Comparison of ENCODE assay signal across 36 cellular contexts in genomic region chr1:203805689-203806088, GRCh38. TPM values are rescaled to one million over a fixed set of nuclear protein-coding genes. Genes with fewer than 3 reads are reported as not detected.
"Had no signal": no experiment of that assay in that cellular context is flagged by ENCODE, and none has a peak within 500 bp of the region (broad histone marks: within the 10 kb centered on the region; RNA-seq: fewer than 3 reads in every experiment).

No MANE protein-coding gene starts in this region.

- H3K9me3 Mint-ChIP-seq: activated B cell treated with CpG ODN at 0.5 μM for 24 hours; activated CD4-positive, alpha-beta memory T cell treated with anti-CD3 and anti-CD28 coated beads, Interleukin-2, amount 10 ng/mL, durations not matched to agents 7 days and 5 days; T-cell had no signal

- H3K4me3 ChIP-seq: MG63 had no signal

- H3K27ac ChIP-seq: RWPE1, VCaP had no signal

- H3K9me3 ChIP-seq: MG63 had no signal

- H3K27me3 ChIP-seq: MG63 had no signal

- H3K27me3 Mint-ChIP-seq: activated B cell treated with CpG ODN at 0.5 μM for 24 hours; activated CD4-positive, alpha-beta memory T cell treated with anti-CD3 and anti-CD28 coated beads, Interleukin-2, amount 10 ng/mL, durations not matched to agents 7 days and 5 days; activated CD8-positive, alpha-beta memory T cell treated with anti-CD3 and anti-CD28 coated beads, Interleukin-2, amount 10 ng/mL, durations not matched to agents 7 days and 5 days; brain; T-cell; T-helper 17 cell had no signal

- ATAC-seq: activated CD8-positive, alpha-beta memory T cell treated with anti-CD3 and anti-CD28 coated beads, Interleukin-2, amount 10 ng/mL, durations not matched to agents 7 days and 5 days; PC-3; Right ventricle myocardium inferior; SK-N-SH treated with all-trans-retinoic acid at 6 μM for 48 hours; T-cell; T-helper 17 cell had no signal

- DNase-seq: activated B cell treated with CpG ODN at 0.5 μM for 24 hours; activated CD4-positive, alpha-beta memory T cell treated with anti-CD3 and anti-CD28 coated beads, Interleukin-2, amount 10 ng/mL, durations not matched to agents 7 days and 5 days; activated CD4-positive, alpha-beta T cell treated with anti-CD3 and anti-CD28 coated beads for 1 hour; activated CD4-positive, alpha-beta T cell treated with anti-CD3 and anti-CD28 coated beads for 48 hours; activated CD8-positive, alpha-beta memory T cell treated with anti-CD3 and anti-CD28 coated beads for 24 hours; activated CD8-positive, alpha-beta memory T cell treated with anti-CD3 and anti-CD28 coated beads, Interleukin-2, amount 10 ng/mL, durations not matched to agents 7 days and 5 days; activated CD8-positive, alpha-beta memory T cell treated with anti-CD3 and anti-CD28 coated beads, Interleukin-2, amount 50 U/mL, for 48 hours; activated effector memory CD4-positive, alpha-beta T cell treated with anti-CD3 and anti-CD28 coated beads, Interleukin-2, amount 50 U/mL, for 16 hours; activated naive CD4-positive, alpha-beta T cell; activated naive CD4-positive, alpha-beta T cell treated with anti-CD3 and anti-CD28 coated beads, Interleukin-2, amount 50 U/mL, for 16 hours; activated T-cell treated with anti-CD3 and anti-CD28 coated beads, Interleukin-2, amount 50 U/mL, for 48 hours; anterior cingulate cortex; caudate nucleus; MG63; NCI-H1048; NCI-H1105 treated with DMSO at 0.1 percent for 48 hours; NCI-H1436 treated with DMSO at 0.1 percent for 48 hours; NCI-H1694 treated with DMSO at 0.1 percent for 48 hours; NCI-H2029; NCI-H2171; NCI-H510A; NCI-H526; NCI-H748 treated with DMSO at 0.1 percent for 48 hours; NK-92 treated with Interleukin-12 subunit alpha and Interleukin-12 subunit beta, amount 100 ng/mL, for 24 hours; PC-3; SIG-M5; T-cell; T-helper 17 cell had no signal

- H3K4me3 Mint-ChIP-seq: activated B cell treated with CpG ODN at 0.5 μM for 24 hours; activated CD4-positive, alpha-beta memory T cell treated with anti-CD3 and anti-CD28 coated beads, Interleukin-2, amount 10 ng/mL, durations not matched to agents 7 days and 5 days; activated CD8-positive, alpha-beta memory T cell treated with anti-CD3 and anti-CD28 coated beads, Interleukin-2, amount 10 ng/mL, durations not matched to agents 7 days and 5 days; brain; T-cell; T-helper 17 cell had no signal

- H3K27ac Mint-ChIP-seq: activated B cell treated with CpG ODN at 0.5 μM for 24 hours; activated CD4-positive, alpha-beta memory T cell treated with anti-CD3 and anti-CD28 coated beads, Interleukin-2, amount 10 ng/mL, durations not matched to agents 7 days and 5 days; activated CD8-positive, alpha-beta memory T cell treated with anti-CD3 and anti-CD28 coated beads, Interleukin-2, amount 10 ng/mL, durations not matched to agents 7 days and 5 days; brain; T-cell; T-helper 17 cell had no signal

RNA-seq across cellular contexts. Expression of gene LAX1, which starts 40.7 kb away (rescaled TPM):
- total RNA-seq: bronchial epithelial cell, cerebellum, PC-3, SK-MEL-5 had no signal
